In the genomic region with DNA sequence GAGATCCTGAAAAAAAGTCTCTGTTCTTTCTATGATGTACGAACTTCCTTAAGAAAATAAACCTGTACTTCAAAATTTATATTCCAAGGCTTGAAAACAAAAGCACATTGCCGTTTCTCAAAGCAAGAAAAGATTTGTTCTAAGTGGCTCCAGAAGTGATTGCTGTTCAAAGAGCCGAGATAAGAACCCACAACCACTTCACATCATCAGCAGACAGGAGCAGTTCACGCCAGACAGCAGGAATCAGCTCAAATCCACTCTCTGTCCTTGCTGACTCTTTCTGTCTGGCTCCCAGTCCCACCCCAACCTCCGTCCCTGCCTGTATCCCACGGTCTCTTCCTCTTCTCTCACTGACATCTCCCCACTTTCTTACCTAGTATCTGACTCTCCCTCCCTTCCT, we compare ENCODE assay signal across 19 cellular contexts.
"Had no signal": no experiment of that assay in that cellular context is flagged by ENCODE, and none has a peak within 500 bp of the region (broad histone marks: within the 10 kb centered on the region; RNA-seq: fewer than 3 reads in every experiment).

No MANE protein-coding gene starts in this region.

- H3K27ac ChIP-seq: adrenal gland, body of pancreas, foreskin keratinocyte had no signal

- H3K27ac Mint-ChIP-seq: activated CD4-positive, alpha-beta T cell treated with anti-CD3 and anti-CD28 coated beads, Interleukin-2, amount 10 ng/mL, durations not matched to agents 7 days and 5 days; activated naive CD4-positive, alpha-beta T cell treated with anti-CD3 and anti-CD28 coated beads, Interleukin-2, amount 10 ng/mL, durations not matched to agents 7 days and 5 days; activated T-helper 2 cell treated with anti-CD3 and anti-CD28 coated beads, Interferon-gamma antibody, Interleukin-2, Interleukin-4, amounts not matched to agents 10 μg/mL and 5 μg/mL and 100 μg/mL, durations not matched to agents 14 hours and 24 hours and 36 hours; naive thymus-derived CD4-positive, alpha-beta T cell; stimulated activated naive CD8-positive, alpha-beta T cell treated with anti-CD3 and anti-CD28 coated beads, Interleukin-15, Interleukin-2, amounts not matched to agents 100 ng/mL and 50 ng/mL, for 24 hours; T-helper 1 cell treated with Interleukin-12 subunit alpha and Interleukin-12 subunit beta and Interleukin-4 antibody, amounts not matched to agents 30 μg/mL and 1 μg/mL, for 36 hours; WTC11 had no signal

- H3K27me3 ChIP-seq: adrenal gland, esophagus muscularis mucosa, foreskin keratinocyte had no signal

- H3K27me3 Mint-ChIP-seq: activated CD4-positive, alpha-beta T cell treated with anti-CD3 and anti-CD28 coated beads, Interleukin-2, amount 10 ng/mL, durations not matched to agents 7 days and 5 days; activated naive CD4-positive, alpha-beta T cell treated with anti-CD3 and anti-CD28 coated beads, Interleukin-2, amount 10 ng/mL, durations not matched to agents 7 days and 5 days; stimulated activated naive CD8-positive, alpha-beta T cell treated with anti-CD3 and anti-CD28 coated beads, Interleukin-15, Interleukin-2, amounts not matched to agents 100 ng/mL and 50 ng/mL, for 24 hours had no signal

- ATAC-seq: body of pancreas; foreskin keratinocyte; naive thymus-derived CD4-positive, alpha-beta T cell; WTC11 had no signal

- DNase-seq: activated CD4-positive, alpha-beta T cell treated with anti-CD3 and anti-CD28 coated beads, Interleukin-2, amount 10 ng/mL, durations not matched to agents 7 days and 5 days; activated CD8-positive, alpha-beta memory T cell treated with anti-CD3 and anti-CD28 coated beads for 24 hours; activated naive CD4-positive, alpha-beta T cell treated with anti-CD3 and anti-CD28 coated beads, Interleukin-2, amount 10 ng/mL, durations not matched to agents 7 days and 5 days; activated T-cell treated with anti-CD3 and anti-CD28 coated beads for 4 hours; adrenal gland; body of pancreas; cerebellar nuclear complex; foreskin keratinocyte; naive thymus-derived CD4-positive, alpha-beta T cell; nucleus accumbens; stimulated activated CD4-positive, alpha-beta T cell treated with anti-CD3 and anti-CD28 coated beads, Interleukin-4, amount 100 ng/mL, for 1 hour; stimulated activated CD8-positive, alpha-beta memory T cell treated with anti-CD3 and anti-CD28 coated beads, Interleukin-4, amount 100 ng/mL, for 48 hours had no signal

- H3K4me3 ChIP-seq: adrenal gland, body of pancreas, esophagus muscularis mucosa had no signal

- H3K9me3 ChIP-seq: adrenal gland, body of pancreas, esophagus muscularis mucosa had no signal

- H3K36me3 Mint-ChIP-seq: activated naive CD4-positive, alpha-beta T cell treated with anti-CD3 and anti-CD28 coated beads, Interleukin-2, amount 10 ng/mL, durations not matched to agents 7 days and 5 days had no signal

- H3K9me3 Mint-ChIP-seq: stimulated activated naive CD8-positive, alpha-beta T cell treated with anti-CD3 and anti-CD28 coated beads, Interleukin-15, Interleukin-2, amounts not matched to agents 100 ng/mL and 50 ng/mL, for 24 hours had no signal

- H3K4me3 Mint-ChIP-seq: activated CD4-positive, alpha-beta T cell treated with anti-CD3 and anti-CD28 coated beads, Interleukin-2, amount 10 ng/mL, durations not matched to agents 7 days and 5 days; activated naive CD4-positive, alpha-beta T cell treated with anti-CD3 and anti-CD28 coated beads, Interleukin-2, amount 10 ng/mL, durations not matched to agents 7 days and 5 days; naive thymus-derived CD4-positive, alpha-beta T cell; stimulated activated naive CD8-positive, alpha-beta T cell treated with anti-CD3 and anti-CD28 coated beads, Interleukin-15, Interleukin-2, amounts not matched to agents 100 ng/mL and 50 ng/mL, for 24 hours; T-helper 1 cell treated with Interleukin-12 subunit alpha and Interleukin-12 subunit beta and Interleukin-4 antibody, amounts not matched to agents 30 μg/mL and 1 μg/mL, for 36 hours; WTC11 had no signal

- H3K4me1 ChIP-seq: adrenal gland, body of pancreas had no signal

- H3K4me1 Mint-ChIP-seq: activated CD4-positive, alpha-beta T cell treated with anti-CD3 and anti-CD28 coated beads, Interleukin-2, amount 10 ng/mL, durations not matched to agents 7 days and 5 days; activated naive CD4-positive, alpha-beta T cell treated with anti-CD3 and anti-CD28 coated beads, Interleukin-2, amount 10 ng/mL, durations not matched to agents 7 days and 5 days had no signal

- FAIRE-seq: endometrium, islet of Langerhans had no signal

- H3K36me3 ChIP-seq: adrenal gland, esophagus muscularis mucosa had no signal
